16 cellular contexts compared by ENCODE assay signal in the genomic region with DNA sequence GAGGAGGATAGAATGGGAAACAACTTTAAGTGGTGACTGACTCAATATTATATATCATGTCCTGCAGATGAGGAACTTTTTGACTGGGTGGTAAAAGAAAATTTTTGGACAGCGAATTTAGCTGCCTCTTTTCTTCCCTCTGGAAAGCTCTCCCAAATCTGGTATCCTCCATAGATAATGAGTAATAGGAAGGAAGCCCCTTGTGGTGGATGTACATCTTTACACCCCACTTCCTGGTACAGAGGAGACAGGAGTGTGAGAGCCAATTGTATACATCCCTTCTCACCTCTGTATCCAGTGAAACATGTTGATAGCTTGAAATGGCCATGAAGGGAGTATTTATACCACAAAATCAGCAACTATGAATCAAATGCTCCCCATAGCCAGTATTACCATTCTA. TPM values are rescaled to one million over a fixed set of nuclear protein-coding genes. Genes with fewer than 3 reads are reported as not detected.
DNase-seq lines count a peak whose midpoint lies in the region; ATAC-seq and TF ChIP-seq lines count a peak whose summit lies in the region.
"Had no signal": no experiment of that assay in that cellular context is flagged by ENCODE, and none has a peak within 500 bp of the region (broad histone marks: within the 10 kb centered on the region; RNA-seq: fewer than 3 reads in every experiment).

No MANE protein-coding gene starts in this region.

- no peak overlapping the region for H3K4me3 Mint-ChIP-seq in CD14-positive monocyte
- H3K4me3 Mint-ChIP-seq: brain; stimulated activated naive CD8-positive, alpha-beta T cell treated with anti-CD3 and anti-CD28 coated beads, Interleukin-15, Interleukin-2, amounts not matched to agents 100 ng/mL and 50 ng/mL, for 24 hours; T-helper 2 cell treated with Interferon-gamma antibody and Interleukin-4, amounts not matched to agents 5 μg/mL and 100 μg/mL, for 36 hours had no signal

- H3K27ac ChIP-seq in OCI-LY3 (ENCODE audit: low read length) (no peak overlapping the region), left lung (no peak overlapping the region)
- H3K27ac ChIP-seq: Peyer's patch had no signal

- H3K9me3 ChIP-seq in OCI-LY3 (ENCODE audit: insufficient read depth, low read length), result no peaks in the 10 kb centered on the region
- no peaks in the 10 kb centered on the region for H3K9me3 ChIP-seq in left lung
- H3K9me3 ChIP-seq: Peyer's patch had no signal

- H3K79me2 ChIP-seq in OCI-LY3 (ENCODE audit: low read length), result no peaks in the 10 kb centered on the region

- H3K9me3 Mint-ChIP-seq in CD14-positive monocyte, result peaks cover 0 to 11% (median 4%) of the 10 kb centered on the region in 7 donors
- H3K9me3 Mint-ChIP-seq: T-helper 2 cell treated with Interferon-gamma antibody and Interleukin-4, amounts not matched to agents 5 μg/mL and 100 μg/mL, for 36 hours had no signal

- H3K4me3 ChIP-seq in OCI-LY3 (ENCODE audit: low read length) (no peak overlapping the region), left lung (no peak overlapping the region)
- H3K4me3 ChIP-seq: Peyer's patch had no signal

- H3K4me1 Mint-ChIP-seq in CD14-positive monocyte, result no peaks in the 10 kb centered on the region
- H3K4me1 Mint-ChIP-seq: brain had no signal

- intact Hi-C loops in CD14-positive monocyte (cut with micrococcal nuclease), result no loop called here
- intact Hi-C loops in left lung (cut with DNase I), result no loop called here

- H3K27me3 Mint-ChIP-seq in CD14-positive monocyte (ENCODE audit: low read depth in 3 of 3), result peaks cover 0 to 10% (median 2%) of the 10 kb centered on the region in 3 donors
- H3K27me3 Mint-ChIP-seq: brain had no signal

- no peaks in the 10 kb centered on the region for H3K36me3 Mint-ChIP-seq in CD14-positive monocyte
- H3K36me3 Mint-ChIP-seq: brain had no signal

- peak overlapping the region; percentile 54; the same call in 1 of the 2 replicates for H2AFZ ChIP-seq in OCI-LY3 (ENCODE audit: low read depth, low read length)

- ATAC-seq in GM21529 (IDR thresholded peaks at IDR 0.05; ENCODE audit: unreplicated experiment) (peak; percentile 48), left lung (no peak), GM18858 (IDR thresholded peaks at IDR 0.05; ENCODE audit: unreplicated experiment) (no peak)
- ATAC-seq: right cardiac atrium had no signal

- H4K20me1 ChIP-seq in OCI-LY3 (ENCODE audit: insufficient read depth, low read length), result no peaks in the 10 kb centered on the region

- H3K4me2 ChIP-seq in OCI-LY3 (ENCODE audit: low read length), result no peak overlapping the region

- no peaks in the 10 kb centered on the region for H3K4me1 ChIP-seq in OCI-LY3 (ENCODE audit: low read length)
- no peaks in the 10 kb centered on the region for H3K4me1 ChIP-seq in left lung
- H3K4me1 ChIP-seq: Peyer's patch had no signal

- H3K27ac Mint-ChIP-seq in CD14-positive monocyte, result no peak overlapping the region
- H3K27ac Mint-ChIP-seq: stimulated activated naive CD8-positive, alpha-beta T cell treated with anti-CD3 and anti-CD28 coated beads, Interleukin-15, Interleukin-2, amounts not matched to agents 100 ng/mL and 50 ng/mL, for 24 hours; T-helper 2 cell treated with Interferon-gamma antibody and Interleukin-4, amounts not matched to agents 5 μg/mL and 100 μg/mL, for 36 hours had no signal

- DNase-seq in CD14-positive monocyte (ENCODE audit: low spot score), result no peak
- DNase-seq in iPS-NIHi11 (ENCODE audit: low spot score), result peak; percentile 17
- DNase-seq in SHP77 treated with DMSO at 0.1 percent for 48 hours (lab: John Stamatoyannopoulos, UW), result no peak
- DNase-seq in left lung, result no peak
- no peak for DNase-seq in effector CD4-positive, alpha-beta T cell
- DNase-seq: activated effector memory CD4-positive, alpha-beta T cell treated with Interleukin-2 at 50 U/mL for 16 hours; kidney glomerular epithelial cell; NCI-H226; Peyer's patch; right cardiac atrium had no signal

- no peak overlapping the region for H3K9ac ChIP-seq in OCI-LY3 (ENCODE audit: low read length)

- peak; percentile 13 for TF ChIP-seq CTCF in CD14-positive monocyte (IDR thresholded peaks at IDR 0.05)
- no peak; the same call in 1 of the 2 replicates for TF ChIP-seq CTCF in OCI-LY3 (IDR thresholded peaks at IDR 0.05; ENCODE audit: low read depth, low read length)
- no peak for TF ChIP-seq CTCF in left lung (IDR thresholded peaks at IDR 0.05)

- H3K27me3 ChIP-seq in OCI-LY3 (ENCODE audit: low read depth, low read length) (no peaks in the 10 kb centered on the region), left lung (no peaks in the 10 kb centered on the region)
- H3K27me3 ChIP-seq: Peyer's patch had no signal

- no peaks in the 10 kb centered on the region for H3K36me3 ChIP-seq in OCI-LY3 (replicated peaks; ENCODE audit: low read depth, low read length)
- no peaks in the 10 kb centered on the region for H3K36me3 ChIP-seq in left lung
- H3K36me3 ChIP-seq: Peyer's patch had no signal

RNA-seq across cellular contexts. Expression of a gene that starts 17.2 kb away (rescaled TPM):
- polyA plus RNA-seq in CD14-positive monocyte, result 1 to 10 TPM; 2.7 to 4.8 TPM
- 10 to 100 TPM; 18.2 to 21.0 TPM for total RNA-seq in left lung
